Comparison of ENCODE assay signal across 22 cellular contexts in genomic region chr4:6956087-6956433, GRCh38. TPM values are rescaled to one million over a fixed set of nuclear protein-coding genes. Genes with fewer than 3 reads are reported as not detected.
DNase-seq lines count a peak whose midpoint lies in the region; FAIRE-seq and TF ChIP-seq lines count a peak whose summit lies in the region.
"Had no signal": no experiment of that assay in that cellular context is flagged by ENCODE, and none has a peak within 500 bp of the region (broad histone marks: within the 10 kb centered on the region; RNA-seq: fewer than 3 reads in every experiment).

No MANE protein-coding gene starts in this region.

- no peak for TF ChIP-seq POLR2A in prostate gland (IDR thresholded peaks at IDR 0.05)

- H3F3A ChIP-seq in PC-9 (ENCODE audit: insufficient read depth, low read depth), result peaks cover 21% of the 10 kb centered on the region

- DNase-seq in PC-9, result no peak
- DNase-seq in keratinocyte (ENCODE audit: low read depth, low spot score), result no peak
- DNase-seq in prostate gland (ENCODE audit: low spot score), result no peak
- DNase-seq in MG63, result no peak
- no peak for DNase-seq in NCI-H2227 (lab: John Stamatoyannopoulos, UW; ENCODE audit: unreplicated experiment)
- no peak for DNase-seq in COLO668 (lab: John Stamatoyannopoulos, UW; ENCODE audit: unreplicated experiment)
- DNase-seq: activated CD4-positive, alpha-beta T cell treated with anti-CD3 and anti-CD28 coated beads, Interleukin-2, amount 10 ng/mL, durations not matched to agents 24 days and 14 days; activated naive CD4-positive, alpha-beta T cell treated with anti-CD3 and anti-CD28 coated beads for 36 hours; activated T-cell treated with anti-CD3 and anti-CD28 coated beads, Interleukin-2, amount 50 U/mL, for 72 hours; amniotic stem cell; brain microvascular endothelial cell; effector CD8-positive, alpha-beta T cell; erythroblast; KG1; mesendoderm; NCI-H146; NCI-H2107; NCI-H446; stimulated activated CD4-positive, alpha-beta T cell treated with anti-CD3 and anti-CD28 coated beads, Interleukin-4, amount 100 ng/mL, for 4 hours had no signal

- H3K9me3 ChIP-seq in BLaER1 (no peaks in the 10 kb centered on the region), PC-9 (ENCODE audit: insufficient read depth, low read depth) (no peaks in the 10 kb centered on the region), keratinocyte (ENCODE audit: control insufficient read depth, low read depth, low read length) (no peaks in the 10 kb centered on the region), prostate gland (no peaks in the 10 kb centered on the region), MG63 (no peaks in the 10 kb centered on the region)

- H3K9me1 ChIP-seq in keratinocyte (ENCODE audit: control insufficient read depth, extremely low read depth, insufficient read depth, low read length), result no peaks in the 10 kb centered on the region

- H2AFZ ChIP-seq in PC-9, result no peak overlapping the region
- no peak overlapping the region for H2AFZ ChIP-seq in keratinocyte (ENCODE audit: control insufficient read depth, low read length)

- peaks cover 49% of the 10 kb centered on the region for H3K36me3 ChIP-seq in BLaER1
- no peaks in the 10 kb centered on the region for H3K36me3 ChIP-seq in PC-9 (ENCODE audit: low read depth)
- no peaks in the 10 kb centered on the region for H3K36me3 ChIP-seq in keratinocyte (ENCODE audit: control insufficient read depth in 2 of 2, extremely low read depth in 1 of 2, insufficient read depth in 2 of 2, low read length in 2 of 2)
- H3K36me3 ChIP-seq in prostate gland, result no peaks in the 10 kb centered on the region
- H3K36me3 ChIP-seq in MG63, result no peaks in the 10 kb centered on the region
- H3K36me3 ChIP-seq: brain microvascular endothelial cell had no signal

- H3K4me2 ChIP-seq in BLaER1 (peak overlapping the region; percentile 39; the same call in 1 of the 2 replicates), PC-9 (peak overlapping the region; percentile 93), keratinocyte (ENCODE audit: control insufficient read depth, extremely low read depth, insufficient read depth, low read depth, low read length) (peak overlapping the region; percentile 30)

- CTCF ChIA-PET in PC-9 (lab: Charles Lee), result no interaction called here

- POLR2A ChIA-PET in PC-9 (lab: Charles Lee; ENCODE audit: unreplicated experiment), result interaction anchor here (0.7 kb wide), 1 partner anchor 14 kb away, joined by 3 read pairs; no protein-coding TSS in a partner anchor

- H3K27me3 ChIP-seq in BLaER1 (no peaks in the 10 kb centered on the region), PC-9 (ENCODE audit: insufficient read depth, low read depth) (no peaks in the 10 kb centered on the region), keratinocyte (ENCODE audit: control insufficient read depth, extremely low read depth, insufficient read depth, low read length) (no peaks in the 10 kb centered on the region), prostate gland (replicated peaks; ENCODE audit: insufficient read depth) (no peaks in the 10 kb centered on the region), MG63 (no peaks in the 10 kb centered on the region)
- H3K27me3 ChIP-seq: brain microvascular endothelial cell had no signal

- no peak overlapping the region for H3K9ac ChIP-seq in BLaER1
- no peak overlapping the region for H3K9ac ChIP-seq in keratinocyte (ENCODE audit: control insufficient read depth, extremely low read depth, insufficient read depth, low read length)

- H3K4me3 ChIP-seq in BLaER1 (no peak overlapping the region), PC-9 (peak overlapping the region; percentile 29; the same call in 1 of the 2 replicates), keratinocyte (ENCODE audit: control insufficient read depth in 2 of 3, extremely low read depth in 1 of 3, insufficient read depth in 2 of 3, low read depth in 1 of 3, low read length in 3 of 3) (no peak overlapping the region), prostate gland (no peak overlapping the region), MG63 (no peak overlapping the region)
- H3K4me3 ChIP-seq: SK-N-MC had no signal

- H3K4me1 ChIP-seq in BLaER1 (peaks cover 94% of the 10 kb centered on the region), PC-9 (replicated peaks; ENCODE audit: insufficient read depth) (peaks cover 28% of the 10 kb centered on the region), keratinocyte (ENCODE audit: control insufficient read depth, extremely low read depth, insufficient read depth, low read length) (peaks cover 24% of the 10 kb centered on the region), prostate gland (replicated peaks) (peaks cover 12% of the 10 kb centered on the region)

- H4K20me1 ChIP-seq in BLaER1 (peaks cover 99% of the 10 kb centered on the region), PC-9 (ENCODE audit: insufficient read depth) (peaks cover 4% of the 10 kb centered on the region), keratinocyte (ENCODE audit: control insufficient read depth, extremely low read depth, insufficient read depth, low read length) (no peaks in the 10 kb centered on the region)

- H3K27ac ChIP-seq in BLaER1, result 0 out of 2 replicates have a peak overlapping the region, but pooled peaks have one; percentile 41
- peak overlapping the region; percentile 95 for H3K27ac ChIP-seq in PC-9
- H3K27ac ChIP-seq in keratinocyte (ENCODE audit: control insufficient read depth, insufficient read depth, low read length), result no peak overlapping the region
- H3K27ac ChIP-seq in prostate gland, result peak overlapping the region; percentile 77 to 84
- H3K27ac ChIP-seq: brain microvascular endothelial cell, SK-N-MC had no signal

- 94% methylated on average over 6 of the region's 6 CpGs for WGBS in prostate gland

- no peak for TF ChIP-seq CTCF in PC-9 (conservative IDR thresholded peaks at IDR 0.05)
- TF ChIP-seq CTCF in keratinocyte (optimal IDR thresholded peaks at IDR 0.05 in 1 of 3, IDR thresholded peaks at IDR 0.05 in 1 of 3, conservative IDR thresholded peaks at IDR 0.05 in 1 of 3; ENCODE audit: extremely low read depth in 1 of 3, insufficient read depth in 2 of 3, low read length in 3 of 3), result no peak
- no peak for TF ChIP-seq CTCF in prostate gland (IDR thresholded peaks at IDR 0.05)

- intact Hi-C loops in PC-9 (cut with micrococcal nuclease; ENCODE audit: unreplicated experiment) (no loop called here), prostate gland (cut with DNase I) (no loop called here)

- H3K79me2 ChIP-seq in PC-9 (ENCODE audit: low read depth) (peaks cover 38% of the 10 kb centered on the region), keratinocyte (ENCODE audit: control insufficient read depth, insufficient read depth, low read length) (no peaks in the 10 kb centered on the region)

- no peaks in the 10 kb centered on the region for H3K9me2 ChIP-seq in PC-9 (ENCODE audit: insufficient read depth)

- BruUV-seq in PC-9 (replicated peaks; lab: Mats Ljungman, UMichigan), result no TSS peak

- dilution Hi-C loops in keratinocyte (cut with MboI; ENCODE audit: extremely low pct_ligation_motif_present, low sequenced_read_pairs), result no loop called here

- no peak for FAIRE-seq in keratinocyte (lab: Jason Lieb, UNC)
- FAIRE-seq: GM18507 had no signal

RNA-seq across cellular contexts. Expression of gene TBC1D14, which starts 46.4 kb away (rescaled TPM):
- total RNA-seq in PC-9 (2021) (41.6 and 46.2 TPM in 2 replicates), prostate gland (10 to 100 TPM; 56.2 to 90.5 TPM)
- polyA plus RNA-seq in keratinocyte, result 49.8 to 55.1 TPM (median 52.0 TPM) in 3 replicates
- 33.5 TPM for polyA plus RNA-seq in keratinocyte (2011; ENCODE audit: low read depth)
- polyA plus RNA-seq in keratinocyte (2011; cell fraction: cytosol; rRNA removed), result 54.8 and 57.0 TPM in 2 replicates
- 55.4 and 57.0 TPM in 2 replicates for polyA plus RNA-seq in keratinocyte (2011; cell fraction: nucleus; rRNA removed)
- polyA plus RNA-seq in keratinocyte (2012; ENCODE audit: low replicate concordance), result 38.2 and 59.5 TPM in 2 replicates
- 50.5 to 53.0 TPM (median 51.1 TPM) in 3 replicates for polyA minus RNA-seq in keratinocyte
- polyA minus RNA-seq in keratinocyte (2011; cell fraction: cytosol; rRNA and poly(A)+ RNA removed), result 40.3 TPM
- 31.7 and 48.7 TPM in 2 replicates for polyA minus RNA-seq in keratinocyte (2011; cell fraction: nucleus; rRNA and poly(A)+ RNA removed)
- total RNA-seq in MG63 (2014; rRNA removed; shearing (Covaris generic); ENCODE audit: low replicate concordance), result 15.3 and 16.3 TPM in 2 replicates

Comparison
In these comparisons a context has a peak if more than half of its experiments do, and no peak if none do; other contexts are left out.
1. H3K4me2 ChIP-seq: peak in every context shown above with its lines; median percentile 93 in PC-9; 39 in BLaER1; 30 in keratinocyte.